In genomic region chr2:84022810-84023431, GRCh38 we compare ENCODE assay signal across 8 cellular contexts.
DNase-seq lines count a peak whose midpoint lies in the region; ATAC-seq, FAIRE-seq and TF ChIP-seq lines count a peak whose summit lies in the region.

No MANE protein-coding gene starts in this region.

- H3K9me3 ChIP-seq in small intestine (ENCODE audit: control insufficient read depth, low read depth) = no peaks in the 10 kb centered on the region
- H3K9me3 ChIP-seq in suprapubic skin = no peaks in the 10 kb centered on the region

- peak; percentile 72 for DNase-seq in A172 (ENCODE audit: low spot score)
- peak; percentile 64 for DNase-seq in DMS53 treated with DMSO at 0.1 percent for 48 hours (lab: John Stamatoyannopoulos, UW; ENCODE audit: unreplicated experiment)
- DNase-seq in LHCN-M2 (ENCODE audit: low read depth) = peak; percentile 33
- peak; percentile 88 for DNase-seq in SK-MEL-5 (ENCODE audit: low read depth, low spot score)
- DNase-seq in fibroblast of villous mesenchyme (ENCODE audit: low read depth) = peak; percentile 49
- DNase-seq in small intestine = peak; percentile 68
- no peak for DNase-seq in suprapubic skin (ENCODE audit: low spot score in 2 of 2)

- TF ChIP-seq CTCF in fibroblast of villous mesenchyme (IDR thresholded peaks at IDR 0.05; ENCODE audit: insufficient read depth, low read depth, low read length) = peak; percentile 65
- peak in 1 of 2 donors; percentile 57 for TF ChIP-seq CTCF in suprapubic skin (IDR thresholded peaks at IDR 0.05)

- no peak for ATAC-seq in GM19452 (IDR thresholded peaks at IDR 0.05; ENCODE audit: unreplicated experiment)

- H3K27me3 ChIP-seq in small intestine (ENCODE audit: control insufficient read depth in 2 of 2, insufficient read depth in 2 of 2, low read length in 2 of 2) = no peaks in the 10 kb centered on the region
- no peaks in the 10 kb centered on the region for H3K27me3 ChIP-seq in suprapubic skin

- in situ Hi-C loops in SK-MEL-5 (cut with HindIII; ENCODE audit: low pct_unique_long_range_greater_than_20kb, low sequenced_read_pairs) = no loop called here

- H3K36me3 ChIP-seq in small intestine (ENCODE audit: control insufficient read depth in 2 of 2, insufficient read depth in 2 of 2, low read length in 2 of 2) = no peaks in the 10 kb centered on the region
- no peaks in the 10 kb centered on the region for H3K36me3 ChIP-seq in suprapubic skin

- WGBS in small intestine, 3 donors = 39 to 42% (median 40%) methylated on average over 5 of the region's 5 CpGs
- WGBS in suprapubic skin = 45% methylated on average over 5 of the region's 5 CpGs

- TF ChIP-seq POLR2A in suprapubic skin (IDR thresholded peaks at IDR 0.05) = no peak

- H3K27ac ChIP-seq in small intestine (ENCODE audit: low read depth in 1 of 2, low read length in 1 of 2) (no peak overlapping the region), suprapubic skin (no peak overlapping the region)

- no peak for FAIRE-seq in small intestine (lab: Jason Lieb, UNC)

- H3K4me1 ChIP-seq in small intestine (ENCODE audit: control insufficient read depth in 2 of 2, insufficient read depth in 1 of 2, low read depth in 1 of 2, low read length in 1 of 2) (no peaks in the 10 kb centered on the region), suprapubic skin (no peaks in the 10 kb centered on the region)

- no peak overlapping the region for H3K4me3 ChIP-seq in fibroblast of villous mesenchyme (ENCODE audit: low read depth, low read length)
- H3K4me3 ChIP-seq in small intestine (ENCODE audit: low read depth in 1 of 2, low read length in 2 of 2) = no peak overlapping the region
- H3K4me3 ChIP-seq in suprapubic skin = no peak overlapping the region

- no peak for TF ChIP-seq EP300 in suprapubic skin (IDR thresholded peaks at IDR 0.05)

Comparison
In these comparisons a context has a peak if more than half of its experiments do, and no peak if none do; other contexts are left out.
1. DNase-seq: peak in A172 (single experiment), DMS53 treated with DMSO at 0.1 percent for 48 hours (single experiment), LHCN-M2 (single experiment), SK-MEL-5 (single experiment), fibroblast of villous mesenchyme (single experiment) and small intestine (single experiment); none in suprapubic skin (0 of 2).